Comparison of ENCODE assay signal across 24 cellular contexts in the genomic region with DNA sequence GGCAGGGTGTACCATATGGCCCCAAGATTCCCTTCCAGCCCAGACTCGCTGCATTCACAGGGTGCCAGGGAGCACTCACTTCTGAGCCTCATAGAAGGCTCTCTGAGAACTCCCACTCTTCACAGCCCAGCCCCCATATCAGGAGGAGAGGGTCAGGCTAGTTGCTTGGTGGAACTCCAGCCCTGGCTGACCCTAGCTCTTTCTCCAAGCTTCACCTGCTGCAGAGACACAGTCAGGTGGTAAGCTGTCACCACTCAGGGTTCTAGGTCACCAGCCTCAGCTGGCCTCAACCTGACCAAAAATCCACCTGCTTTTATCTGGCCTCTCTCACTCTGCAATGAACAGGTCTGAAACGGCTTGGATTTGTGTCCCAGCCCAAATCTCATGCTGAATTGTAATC.
"Had no signal": no experiment of that assay in that cellular context is flagged by ENCODE, and none has a peak within 500 bp of the region (broad histone marks: within the 10 kb centered on the region; RNA-seq: fewer than 3 reads in every experiment).

No MANE protein-coding gene starts in this region.

- DNase-seq: activated CD4-positive, alpha-beta T cell treated with anti-CD3 and anti-CD28 coated beads for 48 hours; activated CD4-positive, alpha-beta T cell treated with anti-CD3 and anti-CD28 coated beads, Interleukin-2, amount 50 U/mL, for 48 hours; activated CD8-positive, alpha-beta memory T cell treated with anti-CD3 and anti-CD28 coated beads for 24 hours; activated gamma-delta T cell; activated naive CD8-positive, alpha-beta T cell treated with anti-CD3 and anti-CD28 coated beads, Interleukin-2, amount 50 U/mL, for 24 hours; amygdala; central memory CD4-positive, alpha-beta T cell; colonic mucosa; effector memory CD4-positive, alpha-beta T cell; erythroblast; gastrocnemius medialis; hippocampal formation; occipital lobe; stimulated activated CD4-positive, alpha-beta T cell treated with anti-CD3 and anti-CD28 coated beads, Interleukin-4, amount 100 ng/mL, for 1 hour; upper lobe of left lung had no signal

- H3K4me3 ChIP-seq: colonic mucosa, dorsolateral prefrontal cortex, gastrocnemius medialis, right atrium auricular region, spleen, upper lobe of left lung had no signal

- H3K36me3 Mint-ChIP-seq: activated naive CD4-positive, alpha-beta T cell treated with anti-CD3 and anti-CD28 coated beads, Interleukin-2, amount 50 U/mL, for 24 hours; naive thymus-derived CD8-positive, alpha-beta T cell had no signal

- H3K4me3 Mint-ChIP-seq: activated naive CD4-positive, alpha-beta T cell treated with anti-CD3 and anti-CD28 coated beads, Interleukin-2, amount 50 U/mL, for 24 hours; activated naive CD8-positive, alpha-beta T cell treated with anti-CD3 and anti-CD28 coated beads, Interleukin-2, amount 50 U/mL, for 24 hours; naive thymus-derived CD8-positive, alpha-beta T cell; neural crest cell; stimulated activated naive CD8-positive, alpha-beta T cell treated with anti-CD3 and anti-CD28 coated beads, Interleukin-15, Interleukin-2, amounts not matched to agents 100 ng/mL and 50 ng/mL, for 24 hours had no signal

- H3K9me3 Mint-ChIP-seq: activated naive CD4-positive, alpha-beta T cell treated with anti-CD3 and anti-CD28 coated beads, Interleukin-2, amount 50 U/mL, for 24 hours; activated naive CD8-positive, alpha-beta T cell treated with anti-CD3 and anti-CD28 coated beads, Interleukin-2, amount 50 U/mL, for 24 hours; stimulated activated naive CD8-positive, alpha-beta T cell treated with anti-CD3 and anti-CD28 coated beads, Interleukin-15, Interleukin-2, amounts not matched to agents 100 ng/mL and 50 ng/mL, for 24 hours had no signal

- ATAC-seq: activated naive CD8-positive, alpha-beta T cell treated with anti-CD3 and anti-CD28 coated beads, Interleukin-2, amount 50 U/mL, for 24 hours; gastrocnemius medialis; left colon; naive thymus-derived CD8-positive, alpha-beta T cell had no signal

- H3K9me3 ChIP-seq: colonic mucosa, gastrocnemius medialis, right atrium auricular region, upper lobe of left lung had no signal

- H3K27me3 ChIP-seq: colonic mucosa, right atrium auricular region, upper lobe of left lung had no signal

- H3K4me1 Mint-ChIP-seq: activated naive CD4-positive, alpha-beta T cell treated with anti-CD3 and anti-CD28 coated beads, Interleukin-2, amount 50 U/mL, for 24 hours; activated naive CD8-positive, alpha-beta T cell treated with anti-CD3 and anti-CD28 coated beads, Interleukin-2, amount 50 U/mL, for 24 hours; neural crest cell had no signal

- H3K36me3 ChIP-seq: colonic mucosa, gastrocnemius medialis, right atrium auricular region, spleen, upper lobe of left lung had no signal

- H3K27ac ChIP-seq: colonic mucosa, dorsolateral prefrontal cortex, gastrocnemius medialis, parathyroid adenoma, right atrium auricular region, spleen, upper lobe of left lung had no signal

- H3K27ac Mint-ChIP-seq: activated naive CD4-positive, alpha-beta T cell treated with anti-CD3 and anti-CD28 coated beads, Interleukin-2, amount 50 U/mL, for 24 hours; activated naive CD8-positive, alpha-beta T cell treated with anti-CD3 and anti-CD28 coated beads, Interleukin-2, amount 50 U/mL, for 24 hours; stimulated activated naive CD8-positive, alpha-beta T cell treated with anti-CD3 and anti-CD28 coated beads, Interleukin-15, Interleukin-2, amounts not matched to agents 100 ng/mL and 50 ng/mL, for 24 hours had no signal
